Comparison of ENCODE assay signal across 8 cellular contexts in the genomic region with DNA sequence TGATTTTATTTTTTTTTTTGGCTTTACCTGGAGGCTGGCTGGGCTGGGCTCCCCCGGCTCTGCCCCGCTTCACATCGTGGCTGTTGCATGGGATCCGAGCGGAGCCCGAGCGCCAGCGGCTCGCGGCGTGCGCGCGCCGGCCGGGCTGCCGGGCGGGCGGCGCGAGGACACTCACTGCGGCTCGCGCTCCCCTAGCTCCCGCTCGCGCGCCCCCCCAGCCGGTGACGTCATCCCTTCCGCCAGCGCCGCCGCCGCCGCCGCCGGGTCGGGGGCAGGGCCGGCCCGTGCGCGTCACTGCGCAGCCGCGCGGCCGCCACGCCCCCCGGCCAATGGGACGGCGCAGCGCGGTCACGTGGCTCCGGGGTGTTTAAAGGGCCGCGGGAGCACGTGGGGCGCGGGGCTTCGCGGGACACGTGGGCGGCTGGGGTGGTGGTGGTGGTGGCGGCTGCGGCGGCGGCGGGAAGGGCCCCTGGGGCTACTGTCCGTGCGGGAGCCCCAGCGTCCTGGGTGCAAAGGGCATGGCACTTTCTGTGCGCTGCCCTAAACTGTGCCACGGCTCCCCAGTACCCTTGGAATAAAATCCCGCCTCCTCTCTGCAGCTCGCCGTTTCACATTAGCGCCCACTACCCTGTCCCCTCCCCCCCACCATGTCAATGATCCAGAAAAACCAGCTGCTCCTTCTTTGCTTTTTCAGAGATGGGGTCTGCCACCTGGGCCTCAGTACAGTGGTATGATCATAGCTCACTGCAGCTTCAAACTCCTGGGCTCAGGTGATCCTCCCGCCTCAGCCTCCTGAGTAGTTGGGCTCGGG. TPM values are rescaled to one million over a fixed set of nuclear protein-coding genes. Genes with fewer than 3 reads are reported as not detected.
DNase-seq lines count a peak whose midpoint lies in the region; TF ChIP-seq lines count a peak whose summit lies in the region.

Gene PTPRS, minus strand, starts transcription at position 176 of the 811 bp plus-strand sequence. CDS start 54,672 bp downstream, outside the sequence.

- H3K4me1 ChIP-seq in effector memory CD4-positive, alpha-beta T cell (ENCODE audit: control insufficient read depth, insufficient read depth, low read length, poor library complexity, severe bottlenecking), result peaks cover 10% of the 10 kb centered on the region

- POLR2A ChIA-PET in AG04450 (lab: Yijun Ruan, JAX), result interaction anchor here (0.6 to 1.5 kb wide), 3 partner anchors 32 to 430 kb away, joined by 3 to 9 read pairs (median 8); no protein-coding TSS in a partner anchor

- no peak for TF ChIP-seq CTCF in AG04450 (IDR thresholded peaks at IDR 0.05; ENCODE audit: low read depth, low read length)

- CTCF ChIA-PET in AG04450 (lab: Charles Lee), result no interaction called here

- H3K27ac ChIP-seq in AG04450 (ENCODE audit: low read depth, low read length), result peak within 1 kb of the TSS; percentile 31
- no peak within 1 kb of the TSS for H3K27ac ChIP-seq in effector memory CD4-positive, alpha-beta T cell (ENCODE audit: insufficient read depth, low read length, poor library complexity, severe bottlenecking)

- H3K4me3 ChIP-seq in AG04450 (ENCODE audit: low read depth, low read length), result peak within 1 kb of the TSS; percentile 73
- peak within 1 kb of the TSS; percentile 52 for H3K4me3 ChIP-seq in effector memory CD4-positive, alpha-beta T cell (ENCODE audit: insufficient read depth, low read depth, low read length, poor library complexity, severe bottlenecking)

- no peaks in the 10 kb centered on the region for H3K9me3 ChIP-seq in AG04450 (ENCODE audit: control insufficient read depth, insufficient read depth, low read length)
- no peaks in the 10 kb centered on the region for H3K9me3 ChIP-seq in effector memory CD4-positive, alpha-beta T cell (ENCODE audit: control insufficient read depth, low read length)

- H3K36me3 ChIP-seq in effector memory CD4-positive, alpha-beta T cell (ENCODE audit: control insufficient read depth, insufficient read depth, low read length), result no peaks in the 10 kb centered on the region

- DNase-seq in AG04450 (ENCODE audit: low read depth, low spot score) (peak; percentile 24), GOT3 (lab: John Stamatoyannopoulos, UW) (peak; percentile 30), NCI-H446 treated with DMSO at 0.1 percent for 48 hours (lab: John Stamatoyannopoulos, UW) (peak; percentile 78), medulla oblongata (ENCODE audit: extremely low spot score) (peak; percentile 79), GM19240 (ENCODE audit: insufficient read length, low spot score) (no peak)
- peak; percentile 87 for DNase-seq in activated CD8-positive, alpha-beta memory T cell treated with anti-CD3 and anti-CD28 coated beads for 24 hours
- peak; percentile 4 to 17 (median 15) for DNase-seq in effector memory CD4-positive, alpha-beta T cell
- DNase-seq in stimulated activated CD4-positive, alpha-beta T cell treated with anti-CD3 and anti-CD28 coated beads, TNF-alpha, amount 100 ng/mL, for 24 hours (ENCODE audit: low read depth in 3 of 3), result peak; percentile 11 to 63 (median 22)

- peaks cover 14% of the 10 kb centered on the region for H3K27me3 ChIP-seq in AG04450 (ENCODE audit: control insufficient read depth, insufficient read depth, low read length)
- H3K27me3 ChIP-seq in effector memory CD4-positive, alpha-beta T cell (replicated peaks; ENCODE audit: control insufficient read depth, insufficient read depth, low read length, poor library complexity, severe bottlenecking), result peaks cover 32% of the 10 kb centered on the region

RNA-seq across cellular contexts. Expression of gene PTPRS, which starts in this region (rescaled TPM):
- polyA plus RNA-seq in AG04450 (2011; rRNA removed), result 26.5 and 34.8 TPM in 2 replicates
- 144 and 184 TPM in 2 replicates for polyA minus RNA-seq in AG04450 (2011; rRNA and poly(A)+ RNA removed)
